In genomic region chr10:43648083-43648391, GRCh38 we compare ENCODE assay signal across 8 cellular contexts. TPM values are rescaled to one million over a fixed set of nuclear protein-coding genes. Genes with fewer than 3 reads are reported as not detected.
DNase-seq lines count a peak whose midpoint lies in the region; ATAC-seq, FAIRE-seq and TF ChIP-seq lines count a peak whose summit lies in the region.

No MANE protein-coding gene starts in this region.

- peak overlapping the region; percentile 75 for H3K4ac ChIP-seq in trophoblast cell (ENCODE audit: low read depth, low read length)

- no peaks in the 10 kb centered on the region for H3K9me1 ChIP-seq in endothelial cell of umbilical vein (replicated peaks; ENCODE audit: control insufficient read depth, extremely low read depth, insufficient read depth, low read length)

- H2BK120ac ChIP-seq in trophoblast cell (ENCODE audit: insufficient read depth, low read length, poor library complexity), result peak overlapping the region; percentile 70

- TF ChIP-seq CTCF in GM06990 (IDR thresholded peaks at IDR 0.05; ENCODE audit: insufficient read depth, low read length, poor library complexity, severe bottlenecking) (no peak), endothelial cell of umbilical vein (IDR thresholded peaks at IDR 0.05; ENCODE audit: extremely low read depth in 1 of 2, insufficient read depth in 1 of 2, low read depth in 1 of 2, low read length in 2 of 2) (no peak), omental fat pad (IDR thresholded peaks at IDR 0.05) (no peak)

- no peak overlapping the region for H2BK5ac ChIP-seq in trophoblast cell (ENCODE audit: low read depth, low read length, poor library complexity)

- peaks cover 7% of the 10 kb centered on the region for H3K79me1 ChIP-seq in trophoblast cell (ENCODE audit: low read length)

- H3K4me1 ChIP-seq in NT2/D1 (ENCODE audit: insufficient read depth, insufficient read length) (no peaks in the 10 kb centered on the region), endothelial cell of umbilical vein (ENCODE audit: control insufficient read depth, extremely low read depth, insufficient read depth, low read length) (peaks cover 5% of the 10 kb centered on the region), trophoblast cell (ENCODE audit: control insufficient read depth in 1 of 2, insufficient read depth in 2 of 2, low read length in 2 of 2) (peaks cover 0 to 7% of the 10 kb centered on the region in 2 experiments)

- no peaks in the 10 kb centered on the region for H4K20me1 ChIP-seq in endothelial cell of umbilical vein (replicated peaks; ENCODE audit: control insufficient read depth, extremely low read depth, insufficient read depth, low read length)

- ATAC-seq in HG03139 (IDR thresholded peaks at IDR 0.05; ENCODE audit: unreplicated experiment) (no peak), omental fat pad (ENCODE audit: low FRiP score) (no peak), HG02642 (IDR thresholded peaks at IDR 0.05; ENCODE audit: poor library complexity, unreplicated experiment) (no peak)

- peak overlapping the region; percentile 97 for H4K12ac ChIP-seq in trophoblast cell (ENCODE audit: low read depth, low read length)

- no peak for FAIRE-seq in endothelial cell of umbilical vein (lab: Jason Lieb, UNC)

- DNase-seq in GM06990 (ENCODE audit: extremely low read depth, insufficient read length), result no peak
- no peak for DNase-seq in NT2/D1 (ENCODE audit: low read depth, low spot score)
- DNase-seq in endothelial cell of umbilical vein (ENCODE audit: low read depth, low spot score), result peak; percentile 3
- DNase-seq in trophoblast cell, result peak in 1 of 2 donors; percentile 6
- DNase-seq in omental fat pad (ENCODE audit: low spot score), result no peak
- DNase-seq in putamen (ENCODE audit: low spot score), result no peak

- H3K79me2 ChIP-seq in endothelial cell of umbilical vein (ENCODE audit: control insufficient read depth, insufficient read depth, low read length), result no peaks in the 10 kb centered on the region
- H3K79me2 ChIP-seq in trophoblast cell (ENCODE audit: control insufficient read depth, insufficient read depth, low read length, poor library complexity), result peaks cover 5% of the 10 kb centered on the region

- POLR2A ChIA-PET in endothelial cell of umbilical vein (lab: Charles Lee), result no interaction called here

- peak overlapping the region; percentile 89 for H4K91ac ChIP-seq in trophoblast cell (ENCODE audit: low read depth, low read length)

- peak overlapping the region; percentile 98 for H4K8ac ChIP-seq in trophoblast cell (ENCODE audit: low read depth, low read length)

- no peak for TF ChIP-seq POLR2A in endothelial cell of umbilical vein (IDR thresholded peaks at IDR 0.05; ENCODE audit: low read depth, low read length)

- no CpG with 5 or more reads among the region's 9 CpGs for WGBS in trophoblast cell (ENCODE audit: extremely low coverage, insufficient coverage, insufficient read length)

- H2AFZ ChIP-seq in endothelial cell of umbilical vein (ENCODE audit: low read depth, low read length) (peak overlapping the region; percentile 93), trophoblast cell (ENCODE audit: insufficient read depth, low read length, poor library complexity) (peak overlapping the region; percentile 92)

- no peak overlapping the region for H3K23ac ChIP-seq in trophoblast cell (ENCODE audit: low read length)

- dilution Hi-C loops in endothelial cell of umbilical vein (cut with MboI; ENCODE audit: extremely low pct_ligation_motif_present, low sequenced_read_pairs), result no loop called here

- peak overlapping the region; percentile 83 for H3K9ac ChIP-seq in NT2/D1 (ENCODE audit: insufficient read length, low read depth)
- H3K9ac ChIP-seq in endothelial cell of umbilical vein (replicated peaks; ENCODE audit: extremely low read depth, insufficient read depth, low read length), result peak overlapping the region; percentile 82
- H3K9ac ChIP-seq in trophoblast cell (ENCODE audit: low read length), result peak overlapping the region; percentile 96

- no peak overlapping the region for H2AK5ac ChIP-seq in trophoblast cell (ENCODE audit: low read length)

- H3K9me3 ChIP-seq in NT2/D1 (ENCODE audit: insufficient read depth, low read length) (peaks cover 48% of the 10 kb centered on the region), endothelial cell of umbilical vein (replicated peaks; ENCODE audit: control insufficient read depth, insufficient read depth, low read length) (peaks cover 12% of the 10 kb centered on the region), trophoblast cell (ENCODE audit: insufficient read depth, low read depth, low read length) (peaks cover 11% of the 10 kb centered on the region)

- no TSS peak for BruUV-seq in endothelial cell of umbilical vein (replicated peaks; lab: Mats Ljungman, UMichigan)

- CTCF ChIA-PET in endothelial cell of umbilical vein (lab: Charles Lee), result no interaction called here

- H2BK12ac ChIP-seq in trophoblast cell (ENCODE audit: low read length), result no peak overlapping the region

- H3K4me3 ChIP-seq in GM06990 (replicated peaks; ENCODE audit: low read depth, low read length) (peak overlapping the region; percentile 76), NT2/D1 (ENCODE audit: insufficient read length, low read depth) (peak overlapping the region; percentile 72), endothelial cell of umbilical vein (replicated peaks in 1 of 3; ENCODE audit: insufficient read depth in 1 of 3, low read depth in 1 of 3, low read length in 3 of 3) (peak overlapping the region; percentile 50 to 77 (median 55)), trophoblast cell (ENCODE audit: low read depth, low read length) (peak overlapping the region; percentile 91)

- H3K27ac ChIP-seq in endothelial cell of umbilical vein (ENCODE audit: insufficient read depth, low read depth, low read length) (no peak overlapping the region), trophoblast cell (ENCODE audit: low read depth, low read length) (no peak overlapping the region)

- H3K4me2 ChIP-seq in endothelial cell of umbilical vein (ENCODE audit: insufficient read depth, low read length) (peak overlapping the region; percentile 73), trophoblast cell (ENCODE audit: low read length) (peak overlapping the region; percentile 84)

- intact Hi-C loops in endothelial cell of umbilical vein (cut with micrococcal nuclease), result loop anchor here (1.0 to 5.0 kb wide), 3 partner anchors 42 to 76 kb away; partner anchors contain the start of genes ZNF239 and ZNF485

- peak overlapping the region; percentile 76 for H3K18ac ChIP-seq in trophoblast cell (ENCODE audit: low read length)

- peaks cover 7% of the 10 kb centered on the region for H3K36me3 ChIP-seq in GM06990 (ENCODE audit: control insufficient read depth, insufficient read depth, low read length)
- H3K36me3 ChIP-seq in NT2/D1 (ENCODE audit: insufficient read depth, insufficient read length, low read length), result peaks cover 32% of the 10 kb centered on the region
- peaks cover 0 to 13% of the 10 kb centered on the region in 2 experiments for H3K36me3 ChIP-seq in endothelial cell of umbilical vein (ENCODE audit: control insufficient read depth in 2 of 2, extremely low read depth in 1 of 2, insufficient read depth in 2 of 2, low read length in 2 of 2)
- peaks cover 9 to 17% of the 10 kb centered on the region in 2 experiments for H3K36me3 ChIP-seq in trophoblast cell (ENCODE audit: control insufficient read depth in 1 of 2, insufficient read depth in 2 of 2, low read length in 2 of 2)

- peak overlapping the region; percentile 92 for H3K14ac ChIP-seq in trophoblast cell (ENCODE audit: low read length)

- no peaks in the 10 kb centered on the region for H3K27me3 ChIP-seq in GM06990 (replicated peaks; ENCODE audit: control insufficient read depth, insufficient read depth, low read length)
- peaks cover 11% of the 10 kb centered on the region for H3K27me3 ChIP-seq in NT2/D1 (ENCODE audit: insufficient read depth, insufficient read length)
- H3K27me3 ChIP-seq in endothelial cell of umbilical vein (ENCODE audit: control insufficient read depth in 2 of 2, insufficient read depth in 2 of 2, low read length in 2 of 2), result peaks cover 0 to 6% of the 10 kb centered on the region in 2 experiments
- peaks cover 2% of the 10 kb centered on the region for H3K27me3 ChIP-seq in trophoblast cell (ENCODE audit: insufficient read depth, low read length)

TF ChIP-seq in endothelial cell of umbilical vein, 7 proteins besides CTCF, POLR2A, EP300 and RAD21:
- no peak for TF ChIP-seq GATA2 (IDR thresholded peaks at IDR 0.05; ENCODE audit: insufficient read depth, insufficient read length, low read depth, low read length)
- no peak for TF ChIP-seq EZH2 (IDR thresholded peaks at IDR 0.05; ENCODE audit: borderline replicate concordance, low read depth, low read length, severe bottlenecking)
- no peak for TF ChIP-seq MAX (IDR thresholded peaks at IDR 0.05; ENCODE audit: insufficient read depth, insufficient read length)
- TF ChIP-seq JUN (IDR thresholded peaks at IDR 0.05; ENCODE audit: borderline replicate concordance, insufficient read depth, insufficient read length, low read depth), result no peak

RNA-seq across cellular contexts. Expression of gene ZNF32, which starts 0.6 kb away (rescaled TPM):
- total RNA-seq in endothelial cell of umbilical vein, result 14.4 and 14.5 TPM in 2 replicates
- 11.2 and 12.5 TPM in 2 replicates for polyA plus RNA-seq in endothelial cell of umbilical vein
- polyA plus RNA-seq in endothelial cell of umbilical vein (2011; cell fraction: cytosol; rRNA removed), result 21.4 and 27.3 TPM in 2 replicates
- 21.9 and 23.1 TPM in 2 replicates for polyA plus RNA-seq in endothelial cell of umbilical vein (2011; cell fraction: nucleus; rRNA removed)
- polyA plus RNA-seq in endothelial cell of umbilical vein (2012), result 20.2 and 22.7 TPM in 2 replicates
- 5.4 and 7.8 TPM in 2 replicates for polyA minus RNA-seq in endothelial cell of umbilical vein
- polyA minus RNA-seq in endothelial cell of umbilical vein (2011; cell fraction: cytosol; rRNA and poly(A)+ RNA removed), result 2.9 TPM
- 4.4 and 5.0 TPM in 2 replicates for polyA minus RNA-seq in endothelial cell of umbilical vein (2011; cell fraction: nucleus; rRNA and poly(A)+ RNA removed)
- polyA plus RNA-seq in trophoblast cell (2013), result 13.0 and 13.4 TPM in 2 replicates
- total RNA-seq in omental fat pad, result 10 to 100 TPM; 29.7 to 48.1 (median 35.3) TPM

RNA-seq across cellular contexts. Expression of gene ZNF485, which starts 41.8 kb away (rescaled TPM):
- total RNA-seq in endothelial cell of umbilical vein (1.2 and 1.7 TPM in 2 replicates), omental fat pad (10 to 100 TPM in 1 of 4 donors, 1 to 10 TPM in 3; 2.2 to 13.1 (median 5.8) TPM)
- polyA plus RNA-seq in endothelial cell of umbilical vein, result 0.16 and 1.0 TPM in 2 replicates
- 0.44 and 0.79 TPM in 2 replicates for polyA plus RNA-seq in endothelial cell of umbilical vein (2011; cell fraction: cytosol; rRNA removed)
- 1.0 and 1.6 TPM in 2 replicates for polyA plus RNA-seq in endothelial cell of umbilical vein (2011; cell fraction: nucleus; rRNA removed)
- 1.1 TPM in 2 replicates for polyA plus RNA-seq in endothelial cell of umbilical vein (2012)
- polyA minus RNA-seq in endothelial cell of umbilical vein, result 0.17 and 3.3 TPM in 2 replicates
- 1.9 TPM for polyA minus RNA-seq in endothelial cell of umbilical vein (2011; cell fraction: cytosol; rRNA and poly(A)+ RNA removed)
- 0.87 and 1.0 TPM in 2 replicates for polyA minus RNA-seq in endothelial cell of umbilical vein (2011; cell fraction: nucleus; rRNA and poly(A)+ RNA removed)
- 0.61 and 0.66 TPM in 2 replicates for polyA plus RNA-seq in trophoblast cell (2013)
